Comparison of ENCODE assay signal across 11 cellular contexts in genomic region chr2:115162454-115163293, GRCh38.
A peak's percentile ranks its signal among the peaks of the same experiment; 100 is the strongest.
DNase-seq lines count a peak whose midpoint lies in the region; ATAC-seq and TF ChIP-seq lines count a peak whose summit lies in the region.
"Had no signal": no experiment of that assay in that cellular context is flagged by ENCODE, and none has a peak within 500 bp of the region (broad histone marks: within the 10 kb centered on the region; RNA-seq: fewer than 3 reads in every experiment).

No MANE protein-coding gene starts in this region.

- no peaks in the 10 kb centered on the region for H3K4me1 ChIP-seq in GM23248 (ENCODE audit: insufficient read depth)
- peaks cover 4% of the 10 kb centered on the region for H3K4me1 ChIP-seq in iPS-18a (ENCODE audit: control insufficient read depth, low read depth, low read length)

- H3K79me2 ChIP-seq in GM23248 (ENCODE audit: insufficient read depth): no peaks in the 10 kb centered on the region

- in situ Hi-C loops in GM23248 (cut with MboI): no loop called here

- H4K20me1 ChIP-seq in GM23248 (ENCODE audit: insufficient read depth): no peaks in the 10 kb centered on the region

- no peaks in the 10 kb centered on the region for H3K9me3 Mint-ChIP-seq in progenitor cell of endocrine pancreas (ENCODE audit: low read depth)
- H3K9me3 Mint-ChIP-seq: stimulated activated naive CD8-positive, alpha-beta T cell treated with anti-CD3 and anti-CD28 coated beads, Interleukin-15, Interleukin-2, amounts not matched to agents 100 ng/mL and 50 ng/mL, for 24 hours had no signal

- peak overlapping the region; percentile 40 for H3K27ac Mint-ChIP-seq in progenitor cell of endocrine pancreas
- H3K27ac Mint-ChIP-seq: stimulated activated naive CD8-positive, alpha-beta T cell treated with anti-CD3 and anti-CD28 coated beads, Interleukin-15, Interleukin-2, amounts not matched to agents 100 ng/mL and 50 ng/mL, for 24 hours had no signal

- H3K4me3 ChIP-seq in GM23248 (no peak overlapping the region), iPS-18a (ENCODE audit: low read length) (peak overlapping the region; percentile 77)
- H3K4me3 ChIP-seq: GM12878 had no signal

- H3K27me3 Mint-ChIP-seq in progenitor cell of endocrine pancreas: peaks cover 15% of the 10 kb centered on the region

- no peaks in the 10 kb centered on the region for H3K36me3 Mint-ChIP-seq in progenitor cell of endocrine pancreas (ENCODE audit: insufficient read depth)

- no peak for ATAC-seq in HG03159 (IDR thresholded peaks at IDR 0.05; ENCODE audit: unreplicated experiment)
- ATAC-seq: GM12878 had no signal

- H3K27ac ChIP-seq in GM23248: no peak overlapping the region
- H3K27ac ChIP-seq in iPS-18a (ENCODE audit: low read length): no peak overlapping the region

- DNase-seq in GM23248 (peak; percentile 1), NCI-H524 (lab: John Stamatoyannopoulos, UW) (peak; percentile 43 to 44), progenitor cell of endocrine pancreas (ENCODE audit: low spot score, unreplicated experiment) (peak; percentile 13), NCI-H2171 treated with DMSO at 0.1 percent for 48 hours (lab: John Stamatoyannopoulos, UW) (no peak), CD1c-positive myeloid dendritic cell (ENCODE audit: extremely low spot score) (no peak)
- DNase-seq: activated CD4-positive, CD25-positive, alpha-beta regulatory T cell; activated gamma-delta T cell treated with Interleukin-2 at 50 U/mL for 16 hours had no signal

- no peaks in the 10 kb centered on the region for H3F3A ChIP-seq in GM23248 (ENCODE audit: insufficient read depth)

- no peaks in the 10 kb centered on the region for H3K9me3 ChIP-seq in GM23248 (ENCODE audit: low read depth)
- no peaks in the 10 kb centered on the region for H3K9me3 ChIP-seq in iPS-18a (ENCODE audit: control insufficient read depth, low read depth, low read length)

- H2AFZ ChIP-seq in GM23248: no peak overlapping the region

- H3K9me2 ChIP-seq in GM23248 (ENCODE audit: insufficient read depth): no peaks in the 10 kb centered on the region

- H3K4me2 ChIP-seq in GM23248 (ENCODE audit: unreplicated experiment): no peak overlapping the region

- H3K4me3 Mint-ChIP-seq in progenitor cell of endocrine pancreas (ENCODE audit: low read depth): peak overlapping the region; percentile 86
- H3K4me3 Mint-ChIP-seq: stimulated activated naive CD8-positive, alpha-beta T cell treated with anti-CD3 and anti-CD28 coated beads, Interleukin-15, Interleukin-2, amounts not matched to agents 100 ng/mL and 50 ng/mL, for 24 hours had no signal

- TF ChIP-seq CTCF in progenitor cell of endocrine pancreas (IDR thresholded peaks at IDR 0.05; ENCODE audit: unreplicated experiment): no peak

- H3K36me3 ChIP-seq in GM23248 (ENCODE audit: low read depth): no peaks in the 10 kb centered on the region
- no peaks in the 10 kb centered on the region for H3K36me3 ChIP-seq in iPS-18a (ENCODE audit: control insufficient read depth, low read depth, low read length)

- H3K9ac ChIP-seq in GM23248: no peak overlapping the region
- no peak overlapping the region for H3K9ac ChIP-seq in iPS-18a (ENCODE audit: low read length)

- H3K4me1 Mint-ChIP-seq in progenitor cell of endocrine pancreas (ENCODE audit: low read depth): peaks cover 28% of the 10 kb centered on the region

- H3K27me3 ChIP-seq in GM23248 (replicated peaks; ENCODE audit: insufficient read depth) (peaks cover 23% of the 10 kb centered on the region; the same call in 1 of the 2 replicates), iPS-18a (ENCODE audit: control insufficient read depth, insufficient read depth, low read length) (peaks cover 43% of the 10 kb centered on the region)

- WGBS in GM23248 (ENCODE audit: low coverage in 1 of 2, low lambda C conversion rate in 2 of 2, missing lambda C conversion rate in 2 of 2), 2 experiments: 3 to 4% methylated on average over 52 to 53 of the region's 53 CpGs

Comparison
In these comparisons a context has a peak if more than half of its experiments do, and no peak if none do; other contexts are left out.
1. DNase-seq: peak in GM23248 (single experiment), NCI-H524 (2 of 2) and progenitor cell of endocrine pancreas (single experiment); none in NCI-H2171 treated with DMSO at 0.1 percent for 48 hours (single experiment) and CD1c-positive myeloid dendritic cell (single experiment).